10 cellular contexts compared by ENCODE assay signal in the genomic region with DNA sequence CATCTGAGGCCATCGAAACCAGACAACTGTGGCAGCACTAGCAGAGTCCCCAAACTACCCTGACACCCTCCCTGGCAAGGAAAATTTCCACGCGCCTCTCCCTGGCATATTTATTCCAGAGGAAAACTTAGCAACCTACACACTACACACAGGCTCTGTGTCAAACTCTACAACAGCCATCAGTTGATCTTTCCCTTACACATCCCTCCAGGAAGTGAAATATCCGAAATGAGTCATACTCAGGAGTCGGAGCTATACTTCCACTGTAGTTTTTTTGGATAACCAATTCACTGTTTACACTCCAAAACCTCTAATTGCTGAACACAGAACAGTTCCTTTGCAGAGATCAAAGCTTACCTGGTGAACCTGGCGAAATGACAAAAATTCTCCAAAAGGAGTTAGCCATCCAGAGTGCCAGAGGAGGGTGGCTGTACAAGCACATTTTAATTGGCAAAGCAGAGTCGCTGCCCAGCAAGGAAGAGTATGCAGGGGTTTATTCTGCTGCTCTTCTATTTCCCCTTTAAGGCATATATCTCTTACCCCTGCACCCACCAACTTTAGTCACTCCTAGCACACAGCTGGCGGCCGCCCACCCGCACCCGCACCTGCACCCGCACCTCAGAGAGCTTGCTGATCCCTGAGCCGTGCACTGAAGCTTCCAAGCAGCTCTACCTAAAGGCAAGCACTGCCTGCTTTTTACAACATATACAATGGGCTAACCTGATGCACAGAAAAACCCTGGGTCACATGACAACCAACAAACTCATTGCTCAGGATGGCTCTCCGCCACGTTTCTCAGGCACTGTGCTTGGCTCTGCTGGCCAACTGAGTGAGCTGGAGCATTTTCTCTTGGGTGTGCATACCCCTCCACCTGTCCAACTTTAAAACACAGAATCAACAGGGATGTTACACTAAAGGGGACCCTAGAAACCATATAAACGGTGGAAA. TPM values are rescaled to one million over a fixed set of nuclear protein-coding genes. Genes with fewer than 3 reads are reported as not detected.
DNase-seq lines count a peak whose midpoint lies in the region; ATAC-seq, FAIRE-seq and TF ChIP-seq lines count a peak whose summit lies in the region.
"Had no signal": no experiment of that assay in that cellular context is flagged by ENCODE, and none has a peak within 500 bp of the region (broad histone marks: within the 10 kb centered on the region; RNA-seq: fewer than 3 reads in every experiment).

No MANE protein-coding gene starts in this region.

- peaks cover 91% of the 10 kb centered on the region for H3K79me2 ChIP-seq in HepG2 (ENCODE audit: insufficient read depth, low read length)

- H3K4me3 ChIP-seq in body of pancreas: no peak overlapping the region
- no peak overlapping the region for H3K4me3 ChIP-seq in HepG2 (replicated peaks in 1 of 3; ENCODE audit: insufficient read depth in 1 of 3, low read depth in 2 of 3, low read length in 3 of 3)

- H3K27me3 ChIP-seq in body of pancreas: no peaks in the 10 kb centered on the region
- H3K27me3 ChIP-seq in HepG2 (ENCODE audit: control insufficient read depth in 1 of 2, insufficient read depth in 2 of 2, low read length in 2 of 2): no peaks in the 10 kb centered on the region

- TF ChIP-seq CTCF in body of pancreas (IDR thresholded peaks at IDR 0.05) (no peak), HepG2 (CRISPR knock-in tag; IDR thresholded peaks at IDR 0.05) (no peak)

- no peak for TF ChIP-seq RAD21 in HepG2 (CRISPR knock-in tag; IDR thresholded peaks at IDR 0.05)

- 73 to 76% methylated on average over 13 to 16 of the region's 16 CpGs for WGBS in body of pancreas, 2 donors
- WGBS in HepG2 (ENCODE audit: low lambda C conversion rate): 48% methylated on average over 16 of the region's 16 CpGs

- CTCF ChIA-PET in HepG2 (lab: Yijun Ruan, JAX; ENCODE audit: low intra/inter-chr PET ratio, low total read pairs): no interaction called here

- H2AFZ ChIP-seq in HepG2 (ENCODE audit: low read length): no peak overlapping the region

- H3K27ac ChIP-seq in body of pancreas: peak overlapping the region; percentile 20 to 54 (median 41)
- peak overlapping the region; percentile 65 for H3K27ac ChIP-seq in HepG2 (ENCODE audit: extremely low read length, insufficient read depth, low read length)

- peak overlapping the region; percentile 61 for H3K9ac ChIP-seq in HepG2 (ENCODE audit: insufficient read depth, low read depth, low read length)

- no peaks in the 10 kb centered on the region for H3K27me3 Mint-ChIP-seq in activated T-cell treated with anti-CD3 and anti-CD28 coated beads, Interleukin-2, amount 50 U/mL, for 72 hours (ENCODE audit: low read depth)

- no peak for DNase-seq in activated T-cell treated with anti-CD3 and anti-CD28 coated beads, Interleukin-2, amount 50 U/mL, for 72 hours
- DNase-seq in activated T-cell treated with anti-CD3 and anti-CD28 coated beads, Interleukin-2, amount 50 U/mL, for 1 hour: no peak
- DNase-seq in body of pancreas (no peak), HepG2 (ENCODE audit: low spot score) (peak; percentile 93), urothelium cell line (ENCODE audit: low spot score) (peak; percentile 51), germinal center (ENCODE audit: low spot score) (no peak)
- DNase-seq in activated CD4-positive, alpha-beta T cell treated with anti-CD3 and anti-CD28 coated beads, Interleukin-2, amount 50 U/mL, for 1 hour: no peak
- no peak for DNase-seq in activated CD4-positive, CD25-positive, alpha-beta regulatory T cell (lab: John Stamatoyannopoulos, UW)
- DNase-seq: NCI-H524 treated with DMSO at 0.1 percent for 48 hours had no signal

- H3K9me3 Mint-ChIP-seq in activated T-cell treated with anti-CD3 and anti-CD28 coated beads, Interleukin-2, amount 50 U/mL, for 72 hours: no peaks in the 10 kb centered on the region

- POLR2A ChIA-PET in HepG2 (lab: Yijun Ruan, JAX): interaction anchor here (1.1 to 1.5 kb wide), 3 partner anchors 10 to 43 kb away, joined by 4 to 7 read pairs (median 4); no protein-coding TSS in a partner anchor

- H3K27ac Mint-ChIP-seq in activated T-cell treated with anti-CD3 and anti-CD28 coated beads, Interleukin-2, amount 50 U/mL, for 72 hours: peak overlapping the region; percentile 87

- H3K4me1 ChIP-seq in body of pancreas: peaks cover 52% of the 10 kb centered on the region
- peaks cover 89% of the 10 kb centered on the region for H3K4me1 ChIP-seq in HepG2 (ENCODE audit: insufficient read depth, low read length)

- no TSS peak for BruUV-seq in HepG2 (replicated peaks; lab: Mats Ljungman, UMichigan)

- H3K9me3 ChIP-seq in body of pancreas (no peaks in the 10 kb centered on the region), HepG2 (ENCODE audit: low read length) (no peaks in the 10 kb centered on the region)

- H3K36me3 Mint-ChIP-seq in activated T-cell treated with anti-CD3 and anti-CD28 coated beads, Interleukin-2, amount 50 U/mL, for 72 hours (ENCODE audit: insufficient read depth in 2 of 2): peaks cover 0 to 9% of the 10 kb centered on the region in 2 donors

- peak overlapping the region; percentile 11 to 24 for H3K4me3 Mint-ChIP-seq in activated T-cell treated with anti-CD3 and anti-CD28 coated beads, Interleukin-2, amount 50 U/mL, for 72 hours

- intact Hi-C loops in body of pancreas (cut with DNase I) (no loop called here), HepG2 (cut with micrococcal nuclease; ENCODE audit: unreplicated experiment) (no loop called here)

- in situ Hi-C loops in HepG2 (cut with HindIII; ENCODE audit: extremely low pct_ligation_motif_present, low pct_unique_long_range_greater_than_20kb): no loop called here

- no peak for TF ChIP-seq POLR2A in body of pancreas (IDR thresholded peaks at IDR 0.05)
- no peak for TF ChIP-seq POLR2A in HepG2 (IDR thresholded peaks at IDR 0.05; ENCODE audit: insufficient read depth in 1 of 2, low read depth in 2 of 2, low read length in 2 of 2)

- peaks cover 94% of the 10 kb centered on the region for H3K4me1 Mint-ChIP-seq in activated T-cell treated with anti-CD3 and anti-CD28 coated beads, Interleukin-2, amount 50 U/mL, for 72 hours (ENCODE audit: low read depth)

- TF ChIP-seq EP300 in HepG2 (IDR thresholded peaks at IDR 0.05; ENCODE audit: low read depth in 2 of 2, low read length in 2 of 2) (peak in 1 of 2 experiments; percentile 81; a peak in 2 of 4 replicates), HepG2 (CRISPR knock-in tag; IDR thresholded peaks at IDR 0.05; ENCODE audit: borderline replicate concordance) (peak; percentile 57; the same call in 1 of the 2 replicates)

- no peak for ATAC-seq in activated T-cell treated with anti-CD3 and anti-CD28 coated beads, Interleukin-2, amount 50 U/mL, for 72 hours (replicated peaks in 1 of 2)
- ATAC-seq in body of pancreas (peak; percentile 66), HepG2 (peak; percentile 77)

- H3K4me2 ChIP-seq in HepG2 (ENCODE audit: low read depth, low read length): peak overlapping the region; percentile 64

- peaks cover 8% of the 10 kb centered on the region for H4K20me1 ChIP-seq in HepG2 (ENCODE audit: insufficient read depth, low read length)

- FAIRE-seq in HepG2 (lab: Jason Lieb, UNC) (peak; percentile 89), urothelium cell line (lab: Jason Lieb, UNC) (no peak)
- FAIRE-seq: G401.6 had no signal

- H3K36me3 ChIP-seq in body of pancreas (replicated peaks in 1 of 2; ENCODE audit: insufficient read depth in 1 of 2, low read depth in 2 of 2) (no peaks in the 10 kb centered on the region), HepG2 (replicated peaks in 1 of 2; ENCODE audit: control insufficient read depth in 1 of 2, insufficient read depth in 2 of 2, low read length in 2 of 2) (peaks cover 0 to 2% of the 10 kb centered on the region in 2 experiments; a peak in 2 of 5 replicates)

TF ChIP-seq in HepG2, 621 proteins besides CTCF, POLR2A, EP300 and RAD21 (continues in another document):
- TF ChIP-seq CENPX (CRISPR knock-in tag; IDR thresholded peaks at IDR 0.05) (no peak), TEAD3 (CRISPR knock-in tag; optimal IDR thresholded peaks at IDR 0.05; ENCODE audit: borderline replicate concordance) (peak; percentile 53), KDM6A (CRISPR knock-in tag; IDR thresholded peaks at IDR 0.05; ENCODE audit: low read depth) (no peak), ZNF678 (CRISPR knock-in tag; IDR thresholded peaks at IDR 0.05) (no peak), ZNF383 (CRISPR knock-in tag; IDR thresholded peaks at IDR 0.05; ENCODE audit: borderline replicate concordance) (no peak)

RNA-seq across cellular contexts. Expression of a gene that starts 54.9 kb away (rescaled TPM):
- 100 to 1,000 TPM; 336 to 373 TPM for total RNA-seq in activated T-cell treated with anti-CD3 and anti-CD28 coated beads, Interleukin-2, amount 50 U/mL, for 72 hours
- 10 to 100 TPM; 35.5 to 54.1 TPM for total RNA-seq in body of pancreas
- total RNA-seq in HepG2 (2016; rRNA removed; fragmentation: Illumina TruSeq; extraction: Trizol): 58.9 and 84.1 TPM in 2 replicates
- 24.5 and 25.6 TPM in 2 replicates for total RNA-seq in HepG2 (2016; cell fraction: cytosol; rRNA removed; fragmentation: Illumina TruSeq; extraction: Trizol; ENCODE audit: low read depth)
- total RNA-seq in HepG2 (2016; cell fraction: insoluble cytoplasmic fraction; rRNA removed; fragmentation: Illumina TruSeq; extraction: Trizol): 61.9 and 68.4 TPM in 2 replicates
- total RNA-seq in HepG2 (2016; cell fraction: membrane; rRNA removed; fragmentation: Illumina TruSeq; extraction: Trizol): 41.5 and 44.2 TPM in 2 replicates
- total RNA-seq in HepG2 (2016; cell fraction: nucleus; rRNA removed; fragmentation: Illumina TruSeq; extraction: Trizol): 33.6 and 37.1 TPM in 2 replicates
- 68.8 and 76.9 TPM in 2 replicates for polyA plus RNA-seq in HepG2 (2011; rRNA removed)
- 107 and 113 TPM in 2 replicates for polyA plus RNA-seq in HepG2 (2011; cell fraction: cytosol; rRNA removed)
- polyA plus RNA-seq in HepG2 (2011; cell fraction: nucleus; rRNA removed): 34.6 and 35.9 TPM in 2 replicates
- polyA plus RNA-seq in HepG2 (2012): 142 and 153 TPM in 2 replicates
- 87.3 and 97.7 TPM in 2 replicates for polyA plus RNA-seq in HepG2 (2016; cell fraction: cytosol; fragmentation: Illumina TruSeq; extraction: Trizol; ENCODE audit: low read depth)
- polyA plus RNA-seq in HepG2 (2016; cell fraction: insoluble cytoplasmic fraction; fragmentation: Illumina TruSeq; extraction: Trizol; ENCODE audit: low read depth): 211 and 248 TPM in 2 replicates
- 103 and 116 TPM in 2 replicates for polyA plus RNA-seq in HepG2 (2016; cell fraction: membrane; fragmentation: Illumina TruSeq; extraction: Trizol; ENCODE audit: low read depth)
- polyA plus RNA-seq in HepG2 (2016; cell fraction: nucleus; fragmentation: Illumina TruSeq; extraction: Trizol; ENCODE audit: insufficient read depth, low read depth): 131 and 139 TPM in 2 replicates
- 37.1 and 54.9 TPM in 2 replicates for polyA minus RNA-seq in HepG2 (2011; rRNA and poly(A)+ RNA removed; ENCODE audit: low replicate concordance)
- polyA minus RNA-seq in HepG2 (2011; cell fraction: cytosol; rRNA and poly(A)+ RNA removed): 49.6 and 56.8 TPM in 2 replicates
- 19.3 and 21.5 TPM in 2 replicates for polyA minus RNA-seq in HepG2 (2011; cell fraction: nucleus; rRNA and poly(A)+ RNA removed)

Comparison
In these comparisons a context has a peak if more than half of its experiments do, and no peak if none do; other contexts are left out.
1. ATAC-seq: peak in body of pancreas (single experiment) and HepG2 (single experiment); none in activated T-cell treated with anti-CD3 and anti-CD28 coated beads, Interleukin-2, amount 50 U/mL, for 72 hours (0 of 2).
2. DNase-seq: peak in HepG2 (single experiment) and urothelium cell line (single experiment); none in activated T-cell treated with anti-CD3 and anti-CD28 coated beads, Interleukin-2, amount 50 U/mL, for 72 hours (0 of 2), activated T-cell treated with anti-CD3 and anti-CD28 coated beads, Interleukin-2, amount 50 U/mL, for 1 hour (single experiment), body of pancreas (0 of 4), germinal center (single experiment), activated CD4-positive, alpha-beta T cell treated with anti-CD3 and anti-CD28 coated beads, Interleukin-2, amount 50 U/mL, for 1 hour (single experiment) and activated CD4-positive, CD25-positive, alpha-beta regulatory T cell (0 of 4).